Comparison of ENCODE assay signal across 10 cellular contexts in the genomic region with DNA sequence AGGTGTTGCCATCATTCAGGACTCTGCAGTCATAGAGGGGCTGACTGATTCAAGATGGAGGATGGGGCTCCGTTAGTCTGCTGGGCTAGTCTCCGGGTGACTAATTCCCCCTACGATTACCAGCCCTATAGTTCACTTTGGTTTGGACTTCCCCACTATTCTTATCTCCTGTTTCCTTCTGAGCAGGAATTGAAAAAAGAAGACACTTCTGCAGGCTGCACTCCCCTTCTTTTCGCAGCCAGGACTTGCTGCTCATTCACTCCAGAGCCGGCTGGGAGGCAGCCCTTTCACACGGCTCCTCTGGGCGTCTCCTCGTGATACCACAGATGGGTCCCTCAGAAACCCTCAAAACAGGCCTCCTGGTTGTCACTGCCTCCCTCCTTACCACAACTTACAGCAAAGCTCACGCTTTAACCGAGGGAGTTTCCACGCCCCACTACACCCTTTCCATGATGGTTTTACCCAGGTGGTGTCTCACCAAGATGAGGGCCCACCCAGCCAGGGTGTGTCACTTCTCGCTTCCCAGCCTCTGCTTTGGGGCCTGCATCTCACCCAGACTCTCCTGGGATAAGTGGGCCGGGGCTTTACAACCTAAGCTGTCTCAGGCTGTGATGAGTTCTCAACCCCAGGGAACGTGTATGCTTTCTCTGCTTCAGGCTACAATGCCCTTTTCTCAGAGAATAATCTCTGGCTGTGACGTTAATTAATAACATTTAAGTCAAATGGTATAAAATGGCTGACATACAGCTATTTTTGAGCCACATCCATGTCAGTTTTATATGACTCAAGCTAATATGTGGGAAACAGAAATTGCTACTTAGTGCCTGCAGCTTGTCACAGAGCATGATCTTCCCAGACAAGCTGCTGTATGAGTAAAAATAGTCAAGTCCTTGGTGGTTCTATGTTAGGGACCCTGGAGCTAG. TPM values are rescaled to one million over a fixed set of nuclear protein-coding genes. Genes with fewer than 3 reads are reported as not detected.
DNase-seq lines count a peak whose midpoint lies in the region; ATAC-seq and TF ChIP-seq lines count a peak whose summit lies in the region.
"Had no signal": no experiment of that assay in that cellular context is flagged by ENCODE, and none has a peak within 500 bp of the region (broad histone marks: within the 10 kb centered on the region; RNA-seq: fewer than 3 reads in every experiment).

No MANE protein-coding gene starts in this region.

- peak; percentile 22 to 82 (median 56) for DNase-seq in T-helper 1 cell
- peak; percentile 64 for DNase-seq in activated T-cell treated with anti-CD3 and anti-CD28 coated beads, Interleukin-2, amount 50 U/mL, for 1 hour
- DNase-seq in natural killer cell, result peak; percentile 83
- no peak for DNase-seq in stimulated activated naive B cell treated with anti-CD40 and anti-IgM and Interleukin-4, amounts not matched to agents 10 μg/mL and 1 μg/mL and 100 μg/mL, for 72 hours
- no peak for DNase-seq in G401 (ENCODE audit: low spot score)
- no peak for DNase-seq in cortex of kidney (lab: John Stamatoyannopoulos, UW)
- DNase-seq in uterus, result no peak
- DNase-seq: NCI-H187 treated with DMSO at 0.1 percent for 48 hours had no signal

- peaks cover 41% of the 10 kb centered on the region for H3K36me3 Mint-ChIP-seq in natural killer cell
- H3K36me3 Mint-ChIP-seq in stimulated activated naive B cell treated with anti-CD40 and anti-IgM and Interleukin-4, amounts not matched to agents 10 μg/mL and 1 μg/mL and 100 μg/mL, for 72 hours, result peaks cover 0 to 5% of the 10 kb centered on the region in 2 donors

- intact Hi-C loops in natural killer cell (cut with micrococcal nuclease) (loop anchor here (2.0 kb wide), 1 partner anchor 13 kb away; the partner anchor contains the start of gene CX3CR1), uterus (cut with DNase I; ENCODE audit: low total_unique reads) (no loop called here)

- no peak overlapping the region for H3K27ac ChIP-seq in uterus

- H3K27me3 ChIP-seq in uterus, result no peaks in the 10 kb centered on the region

- no peak for TF ChIP-seq POLR2A in uterus (IDR thresholded peaks at IDR 0.05)

- H3K4me3 Mint-ChIP-seq in natural killer cell, result peak overlapping the region; percentile 81
- no peak overlapping the region for H3K4me3 Mint-ChIP-seq in stimulated activated naive B cell treated with anti-CD40 and anti-IgM and Interleukin-4, amounts not matched to agents 10 μg/mL and 1 μg/mL and 100 μg/mL, for 72 hours

- peaks cover 95 to 98% of the 10 kb centered on the region in 2 donors for H3K4me1 Mint-ChIP-seq in natural killer cell
- peaks cover 41 to 73% of the 10 kb centered on the region in 2 donors for H3K4me1 Mint-ChIP-seq in stimulated activated naive B cell treated with anti-CD40 and anti-IgM and Interleukin-4, amounts not matched to agents 10 μg/mL and 1 μg/mL and 100 μg/mL, for 72 hours

- H3K4me3 ChIP-seq in uterus, result no peak overlapping the region
- H3K4me3 ChIP-seq: lung had no signal

- peak; percentile 69 to 89 (median 88) for ATAC-seq in natural killer cell
- peak; percentile 74 to 82 for ATAC-seq in stimulated activated naive B cell treated with anti-CD40 and anti-IgM and Interleukin-4, amounts not matched to agents 10 μg/mL and 1 μg/mL and 100 μg/mL, for 72 hours (replicated peaks)
- no peak for ATAC-seq in HG03565 (IDR thresholded peaks at IDR 0.05; ENCODE audit: unreplicated experiment)

- H3K36me3 ChIP-seq in uterus, result no peaks in the 10 kb centered on the region

- H3K9me3 ChIP-seq in uterus, result no peaks in the 10 kb centered on the region

- H3K27ac Mint-ChIP-seq in natural killer cell, result peak overlapping the region; percentile 91 to 92
- peak overlapping the region; percentile 80 for H3K27ac Mint-ChIP-seq in stimulated activated naive B cell treated with anti-CD40 and anti-IgM and Interleukin-4, amounts not matched to agents 10 μg/mL and 1 μg/mL and 100 μg/mL, for 72 hours

- H3K27me3 Mint-ChIP-seq in natural killer cell (ENCODE audit: low read depth in 2 of 2), result no peaks in the 10 kb centered on the region
- H3K27me3 Mint-ChIP-seq in stimulated activated naive B cell treated with anti-CD40 and anti-IgM and Interleukin-4, amounts not matched to agents 10 μg/mL and 1 μg/mL and 100 μg/mL, for 72 hours, result no peaks in the 10 kb centered on the region

- in situ Hi-C loops in G401 (cut with HindIII; ENCODE audit: low sequenced_read_pairs), result no loop called here

- TF ChIP-seq CTCF in natural killer cell (IDR thresholded peaks at IDR 0.05) (no peak), uterus (IDR thresholded peaks at IDR 0.05) (no peak)

- peaks cover 0 to 2% of the 10 kb centered on the region in 2 donors for H3K9me3 Mint-ChIP-seq in natural killer cell
- H3K9me3 Mint-ChIP-seq in stimulated activated naive B cell treated with anti-CD40 and anti-IgM and Interleukin-4, amounts not matched to agents 10 μg/mL and 1 μg/mL and 100 μg/mL, for 72 hours, result no peaks in the 10 kb centered on the region

- no peaks in the 10 kb centered on the region for H3K4me1 ChIP-seq in uterus

RNA-seq across cellular contexts. Expression of gene CX3CR1, which starts 11.9 kb away (rescaled TPM):
- total RNA-seq in natural killer cell (100 to 1,000 TPM; 203 to 459 (median 405) TPM), uterus (1 to 10 TPM in 3 of 4 donors, not detected in 1; 1.1 to 7.6 (median 2.1) TPM)
- total RNA-seq in G401 (2014; rRNA removed; shearing (Covaris generic)), result not detected in 2 replicates

Comparison
In these comparisons a context has a peak if more than half of its experiments do, and no peak if none do; other contexts are left out.
1. DNase-seq: peak in T-helper 1 cell (5 of 5), activated T-cell treated with anti-CD3 and anti-CD28 coated beads, Interleukin-2, amount 50 U/mL, for 1 hour (single experiment) and natural killer cell (single experiment); none in stimulated activated naive B cell treated with anti-CD40 and anti-IgM and Interleukin-4, amounts not matched to agents 10 μg/mL and 1 μg/mL and 100 μg/mL, for 72 hours (single experiment), G401 (single experiment), cortex of kidney (single experiment) and uterus (0 of 2).
2. RNA of gene CX3CR1, which starts 11.9 kb away (total RNA-seq): 203 to 459 TPM in natural killer cell; 1.1 to 7.6 TPM in uterus and not detected in G401; every median in the first group is over 10 times any median in the second.